13 cellular contexts compared by ENCODE assay signal in genomic region chr9:70228098-70228497, GRCh38.
"Had no signal": no experiment of that assay in that cellular context is flagged by ENCODE, and none has a peak within 500 bp of the region (broad histone marks: within the 10 kb centered on the region; RNA-seq: fewer than 3 reads in every experiment).

No MANE protein-coding gene starts in this region.

- ATAC-seq: activated T-helper 17 cell treated with anti-CD3 and anti-CD28 coated beads, Interleukin-2, amount 50 U/mL, for 72 hours; stimulated activated naive CD8-positive, alpha-beta T cell treated with anti-CD3 and anti-CD28 coated beads, Interleukin-15, amount 100 ng/mL, for 72 hours had no signal

- H3K36me3 ChIP-seq: thyroid gland had no signal

- H3K27me3 ChIP-seq: thyroid gland had no signal

- H3K9me3 ChIP-seq: psoas muscle, thyroid gland had no signal

- DNase-seq: activated CD4-positive, alpha-beta T cell treated with anti-CD3 and anti-CD28 coated beads, Interleukin-2, amount 10 ng/mL, durations not matched to agents 7 days and 5 days; activated CD4-positive, CD25-positive, alpha-beta regulatory T cell; activated CD8-positive, alpha-beta memory T cell treated with anti-CD3 and anti-CD28 coated beads for 24 hours; activated naive CD4-positive, alpha-beta T cell treated with anti-CD3 and anti-CD28 coated beads for 36 hours; dermis blood vessel endothelial cell; nephron progenitor cell; psoas muscle; stimulated activated CD4-positive, alpha-beta T cell treated with anti-CD3 and anti-CD28 coated beads, Interleukin-15, amount 100 ng/mL, for 24 hours; stimulated activated CD4-positive, alpha-beta T cell treated with anti-CD3 and anti-CD28 coated beads, Interleukin-4, amount 100 ng/mL, for 4 hours; stimulated activated naive CD8-positive, alpha-beta T cell treated with anti-CD3 and anti-CD28 coated beads, Interleukin-15, amount 100 ng/mL, for 72 hours; T-helper 2 cell; thyroid gland had no signal

- H3K4me3 ChIP-seq: thyroid gland had no signal
